Comparison of ENCODE assay signal across 25 cellular contexts in the genomic region with DNA sequence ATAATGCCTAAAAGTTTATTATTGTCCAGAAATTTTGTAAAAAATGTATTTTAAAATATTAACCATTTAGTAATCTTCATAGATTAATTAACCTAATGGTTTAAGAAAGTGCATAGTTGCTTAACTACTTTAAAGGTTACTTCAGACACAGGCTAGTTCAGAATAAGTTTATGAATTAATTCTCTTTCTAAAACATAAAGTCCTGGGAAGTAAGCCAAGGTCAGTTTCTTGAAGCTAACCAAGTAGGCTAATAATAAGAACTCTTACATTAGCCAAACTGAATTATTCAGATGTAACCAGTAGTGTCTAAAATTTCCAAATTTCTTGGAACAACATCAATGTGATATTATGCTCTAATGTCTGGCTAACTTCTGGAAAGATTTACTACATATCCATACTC.
"Had no signal": no experiment of that assay in that cellular context is flagged by ENCODE, and none has a peak within 500 bp of the region (broad histone marks: within the 10 kb centered on the region; RNA-seq: fewer than 3 reads in every experiment).

No MANE protein-coding gene starts in this region.

- H3K36me3 Mint-ChIP-seq: natural killer cell; neural progenitor cell; stimulated activated effector memory CD8-positive, alpha-beta T cell treated with anti-CD3 and anti-CD28 coated beads, Interleukin-12 subunit alpha, Interleukin-12 subunit beta, amount 100 ng/mL, for 72 hours had no signal

- H3K27me3 ChIP-seq: left lung, neural progenitor cell, neutrophil, right atrium auricular region, right lobe of liver, suprapubic skin, tibial artery, upper lobe of right lung had no signal

- H3K36me3 ChIP-seq: left lung, lower lobe of right lung, neural progenitor cell, neutrophil, right atrium auricular region, right lobe of liver, suprapubic skin, thoracic aorta, tibial artery, upper lobe of right lung had no signal

- H3K4me1 ChIP-seq: left lung, lower lobe of right lung, neural progenitor cell, right atrium auricular region, right lobe of liver, suprapubic skin, tibial artery, upper lobe of right lung had no signal

- H3K27me3 Mint-ChIP-seq: progenitor cell of endocrine pancreas; stimulated activated naive CD8-positive, alpha-beta T cell treated with anti-CD3 and anti-CD28 coated beads, Interleukin-15, Interleukin-2, amounts not matched to agents 100 ng/mL and 50 ng/mL, for 24 hours had no signal

- H3K4me3 Mint-ChIP-seq: natural killer cell; nephron progenitor cell; neural progenitor cell; stimulated activated effector memory CD8-positive, alpha-beta T cell treated with anti-CD3 and anti-CD28 coated beads, Interleukin-12 subunit alpha, Interleukin-12 subunit beta, amount 100 ng/mL, for 72 hours; stimulated activated naive CD8-positive, alpha-beta T cell treated with anti-CD3 and anti-CD28 coated beads, Interleukin-15, Interleukin-2, amounts not matched to agents 100 ng/mL and 50 ng/mL, for 24 hours had no signal

- H3K4me1 Mint-ChIP-seq: natural killer cell; nephron progenitor cell; neural progenitor cell; stimulated activated effector memory CD8-positive, alpha-beta T cell treated with anti-CD3 and anti-CD28 coated beads, Interleukin-12 subunit alpha, Interleukin-12 subunit beta, amount 100 ng/mL, for 72 hours had no signal

- H3K9me3 ChIP-seq: lower lobe of right lung, neutrophil, right atrium auricular region, right lobe of liver, suprapubic skin, thoracic aorta, tibial artery, upper lobe of right lung had no signal

- H3K27ac Mint-ChIP-seq: natural killer cell; nephron progenitor cell; neural progenitor cell; progenitor cell of endocrine pancreas; stimulated activated effector memory CD8-positive, alpha-beta T cell treated with anti-CD3 and anti-CD28 coated beads, Interleukin-12 subunit alpha, Interleukin-12 subunit beta, amount 100 ng/mL, for 72 hours; stimulated activated naive CD8-positive, alpha-beta T cell treated with anti-CD3 and anti-CD28 coated beads, Interleukin-15, Interleukin-2, amounts not matched to agents 100 ng/mL and 50 ng/mL, for 24 hours had no signal

- DNase-seq: hippocampal formation; kidney; left colon; left lung; lower lobe of right lung; mammary epithelial cell; mesenchymal stem cell; natural killer cell; nephron progenitor cell; occipital lobe; right lobe of liver; stimulated activated CD4-positive, alpha-beta T cell treated with anti-CD3 and anti-CD28 coated beads, Interleukin-2, amount 100 ng/mL, for 24 hours; stimulated activated CD4-positive, alpha-beta T cell treated with anti-CD3 and anti-CD28 coated beads, Interleukin-4, amount 100 ng/mL, for 24 hours; stimulated activated naive CD4-positive, alpha-beta T cell; tibial artery; upper lobe of right lung had no signal

- H3K4me3 ChIP-seq: left lung, lower lobe of right lung, neural progenitor cell, right atrium auricular region, right lobe of liver, smooth muscle cell, suprapubic skin, thoracic aorta, tibial artery, upper lobe of right lung had no signal

- H3K9me3 Mint-ChIP-seq: nephron progenitor cell, neural progenitor cell had no signal

- ATAC-seq: left colon; left lung; lower lobe of right lung; natural killer cell; right lobe of liver; stimulated activated effector memory CD8-positive, alpha-beta T cell treated with anti-CD3 and anti-CD28 coated beads, Interleukin-12 subunit alpha, Interleukin-12 subunit beta, amount 100 ng/mL, for 72 hours; upper lobe of right lung had no signal

- H3K27ac ChIP-seq: left lung, lower lobe of right lung, neural progenitor cell, neutrophil, right atrium auricular region, right lobe of liver, suprapubic skin, thoracic aorta, tibial artery, upper lobe of right lung had no signal
